ENCODE assay signal across 10 cellular contexts in genomic region chr10:94088926-94089381, GRCh38.
DNase-seq lines count a peak whose midpoint lies in the region; ATAC-seq and TF ChIP-seq lines count a peak whose summit lies in the region.
"Had no signal": no experiment of that assay in that cellular context is flagged by ENCODE, and none has a peak within 500 bp of the region (broad histone marks: within the 10 kb centered on the region; RNA-seq: fewer than 3 reads in every experiment).

No MANE protein-coding gene starts in this region.

- no peaks in the 10 kb centered on the region for H3K36me3 Mint-ChIP-seq in CD8-positive, alpha-beta memory T cell

- peaks cover 3 to 10% of the 10 kb centered on the region in 2 donors for H3K27me3 Mint-ChIP-seq in CD8-positive, alpha-beta memory T cell
- H3K27me3 Mint-ChIP-seq: progenitor cell of endocrine pancreas had no signal

- H3K4me1 Mint-ChIP-seq in CD8-positive, alpha-beta memory T cell: no peaks in the 10 kb centered on the region

- peak in 3 of 4 donors; percentile 46 to 56 (median 55) for ATAC-seq in heart left ventricle

- H3K4me3 ChIP-seq in WERI-Rb-1 (ENCODE audit: low read depth, low read length): no peak overlapping the region
- peak overlapping the region in 9 of 12 donors; percentile 19 to 50 (median 37) for H3K4me3 ChIP-seq in heart left ventricle
- peak overlapping the region; percentile 26 to 56 (median 27) for H3K4me3 ChIP-seq in subcutaneous abdominal adipose tissue (ENCODE audit: low read depth in 1 of 5, low read length in 5 of 5)
- H3K4me3 ChIP-seq in CD8-positive, alpha-beta memory T cell (ENCODE audit: low read length): no peak overlapping the region

- no peak for TF ChIP-seq CTCF in WERI-Rb-1 (IDR thresholded peaks at IDR 0.05; ENCODE audit: low read depth, low read length)
- no peak for TF ChIP-seq CTCF in heart left ventricle (IDR thresholded peaks at IDR 0.05)

- DNase-seq in NCI-H146 (lab: John Stamatoyannopoulos, UW) (peak; percentile 12), NCI-H146 treated with DMSO at 0.1 percent for 48 hours (lab: John Stamatoyannopoulos, UW; ENCODE audit: unreplicated experiment) (no peak), WERI-Rb-1 (peak; percentile 46), heart left ventricle (no peak), GF-D8 (lab: John Stamatoyannopoulos, UW) (no peak), NCI-H2029 (lab: John Stamatoyannopoulos, UW) (no peak)
- DNase-seq in CD8-positive, alpha-beta memory T cell: no peak
- DNase-seq: T-helper 2 cell had no signal

- H3K4me3 Mint-ChIP-seq in CD8-positive, alpha-beta memory T cell: no peak overlapping the region

- H3K27ac ChIP-seq in WERI-Rb-1: no peak overlapping the region
- H3K27ac ChIP-seq in heart left ventricle: peak overlapping the region in 3 of 12 donors; percentile 1 to 50 (median 5)
- H3K27ac ChIP-seq in subcutaneous abdominal adipose tissue (ENCODE audit: low read depth, low read length): no peak overlapping the region
- no peak overlapping the region for H3K27ac ChIP-seq in CD8-positive, alpha-beta memory T cell (ENCODE audit: low read depth, low read length)

- 29 to 43% (median 35%) methylated on average over 7 of the region's 7 CpGs for WGBS in heart left ventricle, 4 donors

- intact Hi-C loops in heart left ventricle (cut with DNase I): loop anchor here in 3 of 10 donors (5.0 to 10.0 kb wide), 3 partner anchors 126 to 228 kb away; no protein-coding TSS in a partner anchor

- no peaks in the 10 kb centered on the region for H3K27me3 ChIP-seq in WERI-Rb-1 (ENCODE audit: insufficient read depth, low read depth, severe bottlenecking)
- no peaks in the 10 kb centered on the region for H3K27me3 ChIP-seq in heart left ventricle
- H3K27me3 ChIP-seq in subcutaneous abdominal adipose tissue (ENCODE audit: control insufficient read depth in 5 of 5, insufficient read depth in 4 of 5, low read length in 5 of 5): no peaks in the 10 kb centered on the region
- H3K27me3 ChIP-seq in CD8-positive, alpha-beta memory T cell (ENCODE audit: insufficient read depth, low read length, poor library complexity, severe bottlenecking): peaks cover 7% of the 10 kb centered on the region

- no peak for TF ChIP-seq POLR2A in heart left ventricle (IDR thresholded peaks at IDR 0.05)

- CTCF ChIA-PET in CD8-positive, alpha-beta memory T cell (lab: Charles Lee): no interaction called here

- POLR2A ChIA-PET in CD8-positive, alpha-beta memory T cell (lab: Charles Lee): no interaction called here

- H3K9me3 Mint-ChIP-seq in CD8-positive, alpha-beta memory T cell: peaks cover 0 to 3% (median 0%) of the 10 kb centered on the region in 5 donors

- no peak overlapping the region for H3K9ac ChIP-seq in subcutaneous abdominal adipose tissue (ENCODE audit: low read length in 5 of 5)

- H3K36me3 ChIP-seq in WERI-Rb-1: no peaks in the 10 kb centered on the region
- no peaks in the 10 kb centered on the region for H3K36me3 ChIP-seq in heart left ventricle
- H3K36me3 ChIP-seq in subcutaneous abdominal adipose tissue (ENCODE audit: control insufficient read depth in 5 of 5, insufficient read depth in 5 of 5, low read length in 5 of 5): no peaks in the 10 kb centered on the region
- no peaks in the 10 kb centered on the region for H3K36me3 ChIP-seq in CD8-positive, alpha-beta memory T cell (ENCODE audit: insufficient read depth, low read length)

- H3K9me3 ChIP-seq in WERI-Rb-1 (ENCODE audit: severe bottlenecking): no peaks in the 10 kb centered on the region
- H3K9me3 ChIP-seq in heart left ventricle: no peaks in the 10 kb centered on the region
- no peaks in the 10 kb centered on the region for H3K9me3 ChIP-seq in subcutaneous abdominal adipose tissue (ENCODE audit: control insufficient read depth in 5 of 5, low read length in 5 of 5)
- no peaks in the 10 kb centered on the region for H3K9me3 ChIP-seq in CD8-positive, alpha-beta memory T cell (ENCODE audit: low read length)

- H3K4me1 ChIP-seq in heart left ventricle (peaks cover 0 to 39% (median 9%) of the 10 kb centered on the region in 12 donors), subcutaneous abdominal adipose tissue (ENCODE audit: control insufficient read depth in 5 of 5, insufficient read depth in 5 of 5, low read length in 5 of 5) (peaks cover 0 to 35% (median 11%) of the 10 kb centered on the region in 5 donors)
- no peaks in the 10 kb centered on the region for H3K4me1 ChIP-seq in CD8-positive, alpha-beta memory T cell (ENCODE audit: insufficient read depth, low read length)

- no peak overlapping the region for H3K27ac Mint-ChIP-seq in CD8-positive, alpha-beta memory T cell
- H3K27ac Mint-ChIP-seq: progenitor cell of endocrine pancreas had no signal

Comparison
In these comparisons a context has a peak if more than half of its experiments do, and no peak if none do; other contexts are left out.
1. DNase-seq: peak in NCI-H146 (single experiment) and WERI-Rb-1 (single experiment); none in NCI-H146 treated with DMSO at 0.1 percent for 48 hours (single experiment), heart left ventricle (0 of 5), CD8-positive, alpha-beta memory T cell (0 of 5), GF-D8 (single experiment) and NCI-H2029 (single experiment).
2. H3K4me3 ChIP-seq: peak in heart left ventricle (9 of 12) and subcutaneous abdominal adipose tissue (5 of 5); none in WERI-Rb-1 (single experiment) and CD8-positive, alpha-beta memory T cell (single experiment).